1 cellular context compared by ENCODE assay signal in the genomic region with DNA sequence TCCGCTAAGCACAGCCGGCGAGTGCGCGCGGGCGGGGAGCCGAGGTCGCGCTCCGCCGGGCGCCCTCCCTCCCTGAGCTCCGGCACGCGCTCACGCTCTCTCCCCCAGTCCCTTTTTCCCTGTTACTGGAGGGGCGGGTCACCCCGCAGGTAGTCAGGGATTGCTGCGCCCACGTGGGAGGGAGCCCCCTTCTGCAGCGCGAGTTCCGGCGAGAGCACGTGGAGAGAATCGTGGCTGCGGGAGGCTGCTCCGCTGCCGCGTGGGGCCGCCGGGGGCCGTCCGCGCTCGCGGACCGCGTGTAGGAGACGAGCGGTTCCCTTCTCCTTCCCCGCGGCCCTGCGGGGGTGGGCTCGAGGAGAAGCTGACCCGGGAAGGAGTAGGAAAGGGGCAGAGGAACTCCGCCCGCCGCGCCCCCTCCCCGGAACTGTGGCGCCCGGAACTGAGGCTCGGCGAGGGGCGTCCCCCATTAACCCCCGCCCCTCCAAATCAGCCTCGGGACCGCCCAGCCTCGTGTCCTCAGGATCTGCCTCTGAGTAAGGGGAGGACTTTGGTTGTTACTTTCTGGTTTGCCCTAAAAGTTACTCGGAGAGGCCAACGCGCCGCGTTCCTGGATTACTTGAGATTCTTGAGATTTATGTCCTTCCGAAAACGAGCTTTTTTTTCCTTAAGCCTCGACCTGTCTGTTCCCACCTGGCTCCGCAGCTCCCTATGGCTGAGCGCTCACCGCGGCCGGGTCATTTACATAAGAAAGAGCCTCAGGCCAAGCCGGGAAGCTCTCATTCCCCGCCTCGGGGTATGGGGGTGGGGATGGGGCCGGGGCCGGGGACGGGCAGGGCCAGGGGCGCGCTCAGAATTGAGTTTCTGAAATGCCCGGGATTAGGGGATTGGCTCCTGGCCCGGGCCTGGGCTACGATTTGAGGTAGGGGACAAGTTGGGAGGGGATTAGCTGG.
TF ChIP-seq lines count a peak whose summit lies in the region.

No MANE protein-coding gene starts in this region.

TF ChIP-seq in K562, 482 proteins besides CTCF, POLR2A, EP300 and RAD21 (continues in another document):
- TF ChIP-seq FOS (IDR thresholded peaks at IDR 0.05; ENCODE audit: extremely low read depth, insufficient read length) (no peak), ZNF324 (CRISPR knock-in tag; IDR thresholded peaks at IDR 0.05) (no peak), PHF8 (IDR thresholded peaks at IDR 0.05; ENCODE audit: borderline replicate concordance, low read length) (peak; percentile 66; the same call in 1 of the 2 replicates), MAZ (CRISPR knock-in tag; conservative IDR thresholded peaks at IDR 0.05 in 1 of 2, IDR thresholded peaks at IDR 0.05 in 1 of 2) (peak; percentile 48 to 81; a peak in 3 of 4 replicates), DDX20 (tag; IDR thresholded peaks at IDR 0.05; ENCODE audit: low read depth) (no peak), CHD2 (IDR thresholded peaks at IDR 0.05; ENCODE audit: low read depth, low read length) (no peak), TRIM24 (IDR thresholded peaks at IDR 0.05) (no peak), KHSRP (IDR thresholded peaks at IDR 0.05) (no peak), SRSF3 (IDR thresholded peaks at IDR 0.05; ENCODE audit: insufficient read depth, low read length) (no peak), FOXM1 (IDR thresholded peaks at IDR 0.05; ENCODE audit: low read depth) (no peak), FOXM1 (CRISPR knock-in tag; IDR thresholded peaks at IDR 0.05; ENCODE audit: low read depth) (no peak), SP1 (CRISPR knock-in tag; IDR thresholded peaks at IDR 0.05) (peak; percentile 47; the same call in 1 of the 2 replicates), HDAC2 (IDR thresholded peaks at IDR 0.05) (0 out of 2 replicates have a peak, but pooled peaks have one; percentile 46), RHOXF2B (CRISPR knock-in tag; conservative IDR thresholded peaks at IDR 0.05) (no peak), VEZF1 (CRISPR knock-in tag; IDR thresholded peaks at IDR 0.05) (peak; percentile 61), DNMT1 (IDR thresholded peaks at IDR 0.05) (no peak), MYBL2 (IDR thresholded peaks at IDR 0.05; ENCODE audit: low read depth) (no peak), MYBL2 (CRISPR knock-in tag; IDR thresholded peaks at IDR 0.05; ENCODE audit: borderline replicate concordance) (no peak), MED1 (CRISPR knock-in tag; IDR thresholded peaks at IDR 0.05; ENCODE audit: borderline replicate concordance) (no peak), SMAD3 (CRISPR knock-in tag; conservative IDR thresholded peaks at IDR 0.05) (no peak), ZNF696 (CRISPR knock-in tag; conservative IDR thresholded peaks at IDR 0.05) (no peak), SMARCA5 (IDR thresholded peaks at IDR 0.05) (no peak), ZNF589 (CRISPR knock-in tag; IDR thresholded peaks at IDR 0.05; ENCODE audit: low read depth) (0 out of 2 replicates have a peak, but pooled peaks have one; percentile 45), PHF20 (IDR thresholded peaks at IDR 0.05; ENCODE audit: partially characterized antibody) (no peak), XRCC3 (IDR thresholded peaks at IDR 0.05) (no peak), SMARCA4 (IDR thresholded peaks at IDR 0.05) (no peak), DPF2 (IDR thresholded peaks at IDR 0.05) (no peak; the same call in 1 of the 2 replicates), MAFK (IDR thresholded peaks at IDR 0.05; ENCODE audit: low read length) (no peak), MAFF (IDR thresholded peaks at IDR 0.05; ENCODE audit: low read length) (no peak), ZC3H4 (CRISPR knock-in tag; IDR thresholded peaks at IDR 0.05; ENCODE audit: borderline replicate concordance) (no peak), GATA2 (CRISPR knock-in tag; IDR thresholded peaks at IDR 0.05) (no peak), STAT5B (CRISPR knock-in tag; IDR thresholded peaks at IDR 0.05) (no peak), C11orf30 (IDR thresholded peaks at IDR 0.05; ENCODE audit: low read depth) (no peak), ETV5 (CRISPR knock-in tag; IDR thresholded peaks at IDR 0.05; ENCODE audit: low read depth) (peak; percentile 52; the same call in 1 of the 2 replicates), CREM (IDR thresholded peaks at IDR 0.05; ENCODE audit: low read depth) (0 out of 2 replicates have a peak, but pooled peaks have one; percentile 15), CBX5 (IDR thresholded peaks at IDR 0.05; ENCODE audit: borderline replicate concordance, low read depth) (no peak), SIN3B (IDR thresholded peaks at IDR 0.05; ENCODE audit: low read depth) (0 out of 2 replicates have a peak, but pooled peaks have one; percentile 9), ILF3 (IDR thresholded peaks at IDR 0.05; ENCODE audit: borderline replicate concordance) (no peak), ZNF77 (CRISPR knock-in tag; IDR thresholded peaks at IDR 0.05) (no peak), MTA3 (IDR thresholded peaks at IDR 0.05; ENCODE audit: borderline replicate concordance) (no peak)
- TF ChIP-seq, protein P1, sequence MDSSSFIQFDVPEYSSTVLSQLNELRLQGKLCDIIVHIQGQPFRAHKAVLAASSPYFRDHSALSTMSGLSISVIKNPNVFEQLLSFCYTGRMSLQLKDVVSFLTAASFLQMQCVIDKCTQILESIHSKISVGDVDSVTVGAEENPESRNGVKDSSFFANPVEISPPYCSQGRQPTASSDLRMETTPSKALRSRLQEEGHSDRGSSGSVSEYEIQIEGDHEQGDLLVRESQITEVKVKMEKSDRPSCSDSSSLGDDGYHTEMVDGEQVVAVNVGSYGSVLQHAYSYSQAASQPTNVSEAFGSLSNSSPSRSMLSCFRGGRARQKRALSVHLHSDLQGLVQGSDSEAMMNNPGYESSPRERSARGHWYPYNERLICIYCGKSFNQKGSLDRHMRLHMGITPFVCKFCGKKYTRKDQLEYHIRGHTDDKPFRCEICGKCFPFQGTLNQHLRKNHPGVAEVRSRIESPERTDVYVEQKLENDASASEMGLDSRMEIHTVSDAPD (CRISPR knock-in tag; IDR thresholded peaks at IDR 0.05), result no peak
- TF ChIP-seq, protein P2, sequence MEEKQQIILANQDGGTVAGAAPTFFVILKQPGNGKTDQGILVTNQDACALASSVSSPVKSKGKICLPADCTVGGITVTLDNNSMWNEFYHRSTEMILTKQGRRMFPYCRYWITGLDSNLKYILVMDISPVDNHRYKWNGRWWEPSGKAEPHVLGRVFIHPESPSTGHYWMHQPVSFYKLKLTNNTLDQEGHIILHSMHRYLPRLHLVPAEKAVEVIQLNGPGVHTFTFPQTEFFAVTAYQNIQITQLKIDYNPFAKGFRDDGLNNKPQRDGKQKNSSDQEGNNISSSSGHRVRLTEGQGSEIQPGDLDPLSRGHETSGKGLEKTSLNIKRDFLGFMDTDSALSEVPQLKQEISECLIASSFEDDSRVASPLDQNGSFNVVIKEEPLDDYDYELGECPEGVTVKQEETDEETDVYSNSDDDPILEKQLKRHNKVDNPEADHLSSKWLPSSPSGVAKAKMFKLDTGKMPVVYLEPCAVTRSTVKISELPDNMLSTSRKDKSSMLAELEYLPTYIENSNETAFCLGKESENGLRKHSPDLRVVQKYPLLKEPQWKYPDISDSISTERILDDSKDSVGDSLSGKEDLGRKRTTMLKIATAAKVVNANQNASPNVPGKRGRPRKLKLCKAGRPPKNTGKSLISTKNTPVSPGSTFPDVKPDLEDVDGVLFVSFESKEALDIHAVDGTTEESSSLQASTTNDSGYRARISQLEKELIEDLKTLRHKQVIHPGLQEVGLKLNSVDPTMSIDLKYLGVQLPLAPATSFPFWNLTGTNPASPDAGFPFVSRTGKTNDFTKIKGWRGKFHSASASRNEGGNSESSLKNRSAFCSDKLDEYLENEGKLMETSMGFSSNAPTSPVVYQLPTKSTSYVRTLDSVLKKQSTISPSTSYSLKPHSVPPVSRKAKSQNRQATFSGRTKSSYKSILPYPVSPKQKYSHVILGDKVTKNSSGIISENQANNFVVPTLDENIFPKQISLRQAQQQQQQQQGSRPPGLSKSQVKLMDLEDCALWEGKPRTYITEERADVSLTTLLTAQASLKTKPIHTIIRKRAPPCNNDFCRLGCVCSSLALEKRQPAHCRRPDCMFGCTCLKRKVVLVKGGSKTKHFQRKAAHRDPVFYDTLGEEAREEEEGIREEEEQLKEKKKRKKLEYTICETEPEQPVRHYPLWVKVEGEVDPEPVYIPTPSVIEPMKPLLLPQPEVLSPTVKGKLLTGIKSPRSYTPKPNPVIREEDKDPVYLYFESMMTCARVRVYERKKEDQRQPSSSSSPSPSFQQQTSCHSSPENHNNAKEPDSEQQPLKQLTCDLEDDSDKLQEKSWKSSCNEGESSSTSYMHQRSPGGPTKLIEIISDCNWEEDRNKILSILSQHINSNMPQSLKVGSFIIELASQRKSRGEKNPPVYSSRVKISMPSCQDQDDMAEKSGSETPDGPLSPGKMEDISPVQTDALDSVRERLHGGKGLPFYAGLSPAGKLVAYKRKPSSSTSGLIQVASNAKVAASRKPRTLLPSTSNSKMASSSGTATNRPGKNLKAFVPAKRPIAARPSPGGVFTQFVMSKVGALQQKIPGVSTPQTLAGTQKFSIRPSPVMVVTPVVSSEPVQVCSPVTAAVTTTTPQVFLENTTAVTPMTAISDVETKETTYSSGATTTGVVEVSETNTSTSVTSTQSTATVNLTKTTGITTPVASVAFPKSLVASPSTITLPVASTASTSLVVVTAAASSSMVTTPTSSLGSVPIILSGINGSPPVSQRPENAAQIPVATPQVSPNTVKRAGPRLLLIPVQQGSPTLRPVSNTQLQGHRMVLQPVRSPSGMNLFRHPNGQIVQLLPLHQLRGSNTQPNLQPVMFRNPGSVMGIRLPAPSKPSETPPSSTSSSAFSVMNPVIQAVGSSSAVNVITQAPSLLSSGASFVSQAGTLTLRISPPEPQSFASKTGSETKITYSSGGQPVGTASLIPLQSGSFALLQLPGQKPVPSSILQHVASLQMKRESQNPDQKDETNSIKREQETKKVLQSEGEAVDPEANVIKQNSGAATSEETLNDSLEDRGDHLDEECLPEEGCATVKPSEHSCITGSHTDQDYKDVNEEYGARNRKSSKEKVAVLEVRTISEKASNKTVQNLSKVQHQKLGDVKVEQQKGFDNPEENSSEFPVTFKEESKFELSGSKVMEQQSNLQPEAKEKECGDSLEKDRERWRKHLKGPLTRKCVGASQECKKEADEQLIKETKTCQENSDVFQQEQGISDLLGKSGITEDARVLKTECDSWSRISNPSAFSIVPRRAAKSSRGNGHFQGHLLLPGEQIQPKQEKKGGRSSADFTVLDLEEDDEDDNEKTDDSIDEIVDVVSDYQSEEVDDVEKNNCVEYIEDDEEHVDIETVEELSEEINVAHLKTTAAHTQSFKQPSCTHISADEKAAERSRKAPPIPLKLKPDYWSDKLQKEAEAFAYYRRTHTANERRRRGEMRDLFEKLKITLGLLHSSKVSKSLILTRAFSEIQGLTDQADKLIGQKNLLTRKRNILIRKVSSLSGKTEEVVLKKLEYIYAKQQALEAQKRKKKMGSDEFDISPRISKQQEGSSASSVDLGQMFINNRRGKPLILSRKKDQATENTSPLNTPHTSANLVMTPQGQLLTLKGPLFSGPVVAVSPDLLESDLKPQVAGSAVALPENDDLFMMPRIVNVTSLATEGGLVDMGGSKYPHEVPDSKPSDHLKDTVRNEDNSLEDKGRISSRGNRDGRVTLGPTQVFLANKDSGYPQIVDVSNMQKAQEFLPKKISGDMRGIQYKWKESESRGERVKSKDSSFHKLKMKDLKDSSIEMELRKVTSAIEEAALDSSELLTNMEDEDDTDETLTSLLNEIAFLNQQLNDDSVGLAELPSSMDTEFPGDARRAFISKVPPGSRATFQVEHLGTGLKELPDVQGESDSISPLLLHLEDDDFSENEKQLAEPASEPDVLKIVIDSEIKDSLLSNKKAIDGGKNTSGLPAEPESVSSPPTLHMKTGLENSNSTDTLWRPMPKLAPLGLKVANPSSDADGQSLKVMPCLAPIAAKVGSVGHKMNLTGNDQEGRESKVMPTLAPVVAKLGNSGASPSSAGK (IDR thresholded peaks at IDR 0.05), result peak; percentile 91
- TF ChIP-seq, protein P3, sequence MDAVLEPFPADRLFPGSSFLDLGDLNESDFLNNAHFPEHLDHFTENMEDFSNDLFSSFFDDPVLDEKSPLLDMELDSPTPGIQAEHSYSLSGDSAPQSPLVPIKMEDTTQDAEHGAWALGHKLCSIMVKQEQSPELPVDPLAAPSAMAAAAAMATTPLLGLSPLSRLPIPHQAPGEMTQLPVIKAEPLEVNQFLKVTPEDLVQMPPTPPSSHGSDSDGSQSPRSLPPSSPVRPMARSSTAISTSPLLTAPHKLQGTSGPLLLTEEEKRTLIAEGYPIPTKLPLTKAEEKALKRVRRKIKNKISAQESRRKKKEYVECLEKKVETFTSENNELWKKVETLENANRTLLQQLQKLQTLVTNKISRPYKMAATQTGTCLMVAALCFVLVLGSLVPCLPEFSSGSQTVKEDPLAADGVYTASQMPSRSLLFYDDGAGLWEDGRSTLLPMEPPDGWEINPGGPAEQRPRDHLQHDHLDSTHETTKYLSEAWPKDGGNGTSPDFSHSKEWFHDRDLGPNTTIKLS (IDR thresholded peaks at IDR 0.05; ENCODE audit: borderline replicate concordance, low read depth), result no peak; the same call in 1 of the 2 replicates
- TF ChIP-seq, protein P4, sequence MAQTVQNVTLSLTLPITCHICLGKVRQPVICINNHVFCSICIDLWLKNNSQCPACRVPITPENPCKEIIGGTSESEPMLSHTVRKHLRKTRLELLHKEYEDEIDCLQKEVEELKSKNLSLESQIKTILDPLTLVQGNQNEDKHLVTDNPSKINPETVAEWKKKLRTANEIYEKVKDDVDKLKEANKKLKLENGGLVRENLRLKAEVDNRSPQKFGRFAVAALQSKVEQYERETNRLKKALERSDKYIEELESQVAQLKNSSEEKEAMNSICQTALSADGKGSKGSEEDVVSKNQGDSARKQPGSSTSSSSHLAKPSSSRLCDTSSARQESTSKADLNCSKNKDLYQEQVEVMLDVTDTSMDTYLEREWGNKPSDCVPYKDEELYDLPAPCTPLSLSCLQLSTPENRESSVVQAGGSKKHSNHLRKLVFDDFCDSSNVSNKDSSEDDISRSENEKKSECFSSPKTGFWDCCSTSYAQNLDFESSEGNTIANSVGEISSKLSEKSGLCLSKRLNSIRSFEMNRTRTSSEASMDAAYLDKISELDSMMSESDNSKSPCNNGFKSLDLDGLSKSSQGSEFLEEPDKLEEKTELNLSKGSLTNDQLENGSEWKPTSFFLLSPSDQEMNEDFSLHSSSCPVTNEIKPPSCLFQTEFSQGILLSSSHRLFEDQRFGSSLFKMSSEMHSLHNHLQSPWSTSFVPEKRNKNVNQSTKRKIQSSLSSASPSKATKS (CRISPR knock-in tag; IDR thresholded peaks at IDR 0.05), result no peak
